Comparison of ENCODE assay signal across 22 cellular contexts in the genomic region with DNA sequence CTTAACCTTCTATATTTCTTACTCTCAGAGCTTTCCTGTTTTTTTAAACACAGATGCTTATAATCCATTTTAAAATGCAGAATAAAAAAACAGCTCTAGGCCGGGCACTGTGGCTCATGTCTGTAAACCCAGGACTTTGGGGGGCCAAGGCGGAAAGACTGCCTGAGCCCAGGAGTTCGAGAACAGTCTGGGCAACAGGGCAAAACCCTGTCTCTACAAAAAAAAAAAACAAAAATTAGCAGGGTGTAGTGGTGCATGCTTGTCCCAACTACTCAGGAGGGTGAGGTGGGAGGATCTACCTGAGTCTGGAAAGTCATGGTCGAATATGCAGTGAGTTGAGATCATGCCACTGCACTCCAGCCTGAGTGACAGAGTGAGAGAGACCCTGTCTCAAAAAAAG.
"Had no signal": no experiment of that assay in that cellular context is flagged by ENCODE, and none has a peak within 500 bp of the region (broad histone marks: within the 10 kb centered on the region; RNA-seq: fewer than 3 reads in every experiment).

No MANE protein-coding gene starts in this region.

- H2AFZ ChIP-seq: neural progenitor cell, parathyroid adenoma had no signal

- H3K4me3 Mint-ChIP-seq: natural killer cell, neural progenitor cell had no signal

- H3K9me3 ChIP-seq: colonic mucosa, heart right ventricle, mucosa of descending colon, sigmoid colon, suprapubic skin, tibial artery, upper lobe of right lung had no signal

- H3K36me3 ChIP-seq: colonic mucosa had no signal

- H3K4me1 Mint-ChIP-seq: neural progenitor cell had no signal

- H3K9me3 Mint-ChIP-seq: natural killer cell, neural progenitor cell had no signal

- H3K4me1 ChIP-seq: colonic mucosa, neural progenitor cell, parathyroid adenoma, upper lobe of right lung had no signal

- H3K27ac Mint-ChIP-seq: natural killer cell had no signal

- H3K27ac ChIP-seq: cardiac muscle cell, colonic mucosa, heart right ventricle, neural progenitor cell, parathyroid adenoma, sigmoid colon, skin epidermis, suprapubic skin, tibial artery, upper lobe of right lung had no signal

- H3K27me3 ChIP-seq: cardiac muscle cell, colonic mucosa, heart right ventricle, neural progenitor cell, sigmoid colon, suprapubic skin, tibial artery, upper lobe of right lung had no signal

- DNase-seq: cerebellar nuclear complex; colonic mucosa; dermis blood vessel endothelial cell; effector CD4-positive, alpha-beta T cell; foreskin melanocyte; heart right ventricle; hypothalamus; islet precursor cell; mammary epithelial cell; mucosa of descending colon; natural killer cell; nucleus accumbens; sigmoid colon; stimulated activated naive CD4-positive, alpha-beta T cell treated with Interleukin-2 at 50 U/mL for 16 hours; tibial artery had no signal

- H3K4me2 ChIP-seq: neural progenitor cell had no signal

- ATAC-seq: heart right ventricle, left lobe of liver, mucosa of descending colon, natural killer cell, upper lobe of right lung had no signal

- H3K4me3 ChIP-seq: cardiac muscle cell, colonic mucosa, heart right ventricle, mucosa of descending colon, neural progenitor cell, sigmoid colon, skin epidermis, suprapubic skin, tibial artery, upper lobe of right lung had no signal
